ENCODE assay signal across 8 cellular contexts in genomic region chr10:42553064-42553407, GRCh38.
DNase-seq lines count a peak whose midpoint lies in the region; ATAC-seq and TF ChIP-seq lines count a peak whose summit lies in the region.

No MANE protein-coding gene starts in this region.

- H3K4me3 ChIP-seq in tibial nerve = peak overlapping the region; percentile 46 to 93 (median 60)

- 4 to 5% methylated on average over 14 of the region's 14 CpGs for WGBS in tibial nerve, 2 donors

- in situ Hi-C loops in ACHN (cut with HindIII; ENCODE audit: low pct_ligation_motif_present, low pct_unique_long_range_greater_than_20kb, low sequenced_read_pairs) = no loop called here

- no peak for TF ChIP-seq CTCF in tibial nerve (IDR thresholded peaks at IDR 0.05)

- peaks cover 0 to 13% (median 0%) of the 10 kb centered on the region in 4 donors for H3K9me3 ChIP-seq in tibial nerve

- no peak for TF ChIP-seq EP300 in tibial nerve (IDR thresholded peaks at IDR 0.05)

- ATAC-seq in HG03159 (IDR thresholded peaks at IDR 0.05; ENCODE audit: unreplicated experiment) = peak; percentile 18
- peak; percentile 64 for ATAC-seq in left lobe of liver

- H3K27ac ChIP-seq in angular gyrus (ENCODE audit: low read depth, low read length) (peak overlapping the region; percentile 55), tibial nerve (peak overlapping the region in 2 of 4 donors; percentile 40 to 86)

- H3K27me3 ChIP-seq in tibial nerve = no peaks in the 10 kb centered on the region

- DNase-seq in activated gamma-delta T cell (lab: John Stamatoyannopoulos, UW) (peak; percentile 14), activated gamma-delta T cell treated with Interleukin-2 at 50 U/mL for 16 hours (no peak), left lobe of liver (ENCODE audit: low spot score) (no peak), tibial nerve (ENCODE audit: low spot score in 2 of 2) (no peak), ACHN (no peak)
- DNase-seq in stimulated activated CD4-positive, alpha-beta T cell treated with anti-CD3 and anti-CD28 coated beads, Interleukin-12 subunit alpha, Interleukin-12 subunit beta, amount 100 ng/mL, for 4 hours = no peak

- peaks cover 0 to 31% (median 13%) of the 10 kb centered on the region in 4 donors for H3K4me1 ChIP-seq in tibial nerve

- peaks cover 0 to 25% (median 0%) of the 10 kb centered on the region in 3 donors for H3K36me3 ChIP-seq in tibial nerve

- no peak for TF ChIP-seq POLR2A in tibial nerve (IDR thresholded peaks at IDR 0.05)
